27 cellular contexts compared by ENCODE assay signal in the genomic region with DNA sequence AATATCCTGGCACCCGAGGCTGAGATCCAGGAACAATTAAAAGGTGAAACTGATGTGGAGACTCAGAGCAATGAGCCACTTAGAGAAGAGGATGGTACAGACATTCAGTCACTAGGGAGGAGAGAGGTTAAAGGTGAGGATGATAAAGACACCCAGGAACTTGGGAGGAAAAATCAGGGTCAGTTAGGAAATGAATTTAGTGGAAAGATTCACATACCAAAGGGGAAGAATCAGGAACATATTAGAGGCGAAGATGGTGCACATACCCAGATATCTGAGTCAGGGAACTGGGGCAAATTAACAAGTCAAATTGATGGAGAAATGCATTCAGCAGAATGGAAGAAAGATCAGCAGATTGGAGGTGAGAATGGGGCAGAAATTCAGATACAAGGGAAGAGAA.
"Had no signal": no experiment of that assay in that cellular context is flagged by ENCODE, and none has a peak within 500 bp of the region (broad histone marks: within the 10 kb centered on the region; RNA-seq: fewer than 3 reads in every experiment).

No MANE protein-coding gene starts in this region.

- H3K27me3 ChIP-seq: cardiac muscle cell had no signal

- H3K9me3 Mint-ChIP-seq: activated CD4-positive, alpha-beta memory T cell treated with anti-CD3 and anti-CD28 coated beads for 36 hours; activated CD4-positive, alpha-beta T cell treated with anti-CD3 and anti-CD28 coated beads, Interleukin-2, amount 10 ng/mL, durations not matched to agents 7 days and 5 days; activated naive CD4-positive, alpha-beta T cell treated with anti-CD3 and anti-CD28 coated beads for 36 hours; activated T-helper 17 cell treated with anti-CD3 and anti-CD28 coated beads, Interleukin-2, amount 50 U/mL, for 72 hours; brain; T-helper 1 cell treated with Interleukin-12 subunit alpha and Interleukin-12 subunit beta and Interleukin-4 antibody, amounts not matched to agents 30 μg/mL and 1 μg/mL, for 36 hours had no signal

- DNase-seq: activated CD4-positive, alpha-beta memory T cell treated with anti-CD3 and anti-CD28 coated beads for 36 hours; activated CD4-positive, alpha-beta T cell treated with anti-CD3 and anti-CD28 coated beads, Interleukin-2, amount 10 ng/mL, durations not matched to agents 7 days and 5 days; activated CD4-positive, CD25-positive, alpha-beta regulatory T cell; activated CD8-positive, alpha-beta memory T cell treated with anti-CD3 and anti-CD28 coated beads for 24 hours; activated gamma-delta T cell; activated naive CD4-positive, alpha-beta T cell treated with anti-CD3 and anti-CD28 coated beads for 36 hours; activated T-cell treated with anti-CD3 and anti-CD28 coated beads for 4 hours; activated T-cell treated with anti-CD3 and anti-CD28 coated beads, Interleukin-2, amount 50 U/mL, for 48 hours; amygdala; MM.1S; NCI-H1105; NCI-H1436; NCI-H187; NCI-H2081 treated with DMSO at 0.1 percent for 48 hours; NCI-H446; NCI-H524; PC-3; SHP77 treated with DMSO at 0.1 percent for 48 hours; T-helper 9 cell had no signal

- H3K27ac Mint-ChIP-seq: activated CD4-positive, alpha-beta memory T cell treated with anti-CD3 and anti-CD28 coated beads for 36 hours; activated CD4-positive, alpha-beta T cell treated with anti-CD3 and anti-CD28 coated beads, Interleukin-2, amount 10 ng/mL, durations not matched to agents 7 days and 5 days; activated naive CD4-positive, alpha-beta T cell treated with anti-CD3 and anti-CD28 coated beads for 36 hours; activated naive CD8-positive, alpha-beta T cell; activated T-helper 17 cell treated with anti-CD3 and anti-CD28 coated beads, Interleukin-2, amount 50 U/mL, for 72 hours; brain; T-helper 1 cell treated with Interleukin-12 subunit alpha and Interleukin-12 subunit beta and Interleukin-4 antibody, amounts not matched to agents 30 μg/mL and 1 μg/mL, for 36 hours had no signal

- H3K4me3 Mint-ChIP-seq: activated CD4-positive, alpha-beta memory T cell treated with anti-CD3 and anti-CD28 coated beads for 36 hours; activated CD4-positive, alpha-beta T cell treated with anti-CD3 and anti-CD28 coated beads, Interleukin-2, amount 10 ng/mL, durations not matched to agents 7 days and 5 days; activated naive CD4-positive, alpha-beta T cell treated with anti-CD3 and anti-CD28 coated beads for 36 hours; activated naive CD8-positive, alpha-beta T cell; activated T-helper 17 cell treated with anti-CD3 and anti-CD28 coated beads, Interleukin-2, amount 50 U/mL, for 72 hours; brain; T-helper 1 cell treated with Interleukin-12 subunit alpha and Interleukin-12 subunit beta and Interleukin-4 antibody, amounts not matched to agents 30 μg/mL and 1 μg/mL, for 36 hours had no signal

- H3K27me3 Mint-ChIP-seq: activated CD4-positive, alpha-beta memory T cell treated with anti-CD3 and anti-CD28 coated beads for 36 hours; activated CD4-positive, alpha-beta T cell treated with anti-CD3 and anti-CD28 coated beads, Interleukin-2, amount 10 ng/mL, durations not matched to agents 7 days and 5 days; activated naive CD8-positive, alpha-beta T cell; activated T-helper 17 cell treated with anti-CD3 and anti-CD28 coated beads, Interleukin-2, amount 50 U/mL, for 72 hours; brain had no signal

- H3K36me3 ChIP-seq: cardiac muscle cell had no signal

- H3K36me3 Mint-ChIP-seq: activated CD4-positive, alpha-beta memory T cell treated with anti-CD3 and anti-CD28 coated beads for 36 hours; brain had no signal

- H3K4me3 ChIP-seq: cardiac muscle cell had no signal

- ATAC-seq: activated T-helper 17 cell treated with anti-CD3 and anti-CD28 coated beads, Interleukin-2, amount 50 U/mL, for 72 hours; PC-3 had no signal

- FAIRE-seq: astrocyte, TTC549 had no signal

- H3K27ac ChIP-seq: cardiac muscle cell, VCaP had no signal
